In the genomic region with DNA sequence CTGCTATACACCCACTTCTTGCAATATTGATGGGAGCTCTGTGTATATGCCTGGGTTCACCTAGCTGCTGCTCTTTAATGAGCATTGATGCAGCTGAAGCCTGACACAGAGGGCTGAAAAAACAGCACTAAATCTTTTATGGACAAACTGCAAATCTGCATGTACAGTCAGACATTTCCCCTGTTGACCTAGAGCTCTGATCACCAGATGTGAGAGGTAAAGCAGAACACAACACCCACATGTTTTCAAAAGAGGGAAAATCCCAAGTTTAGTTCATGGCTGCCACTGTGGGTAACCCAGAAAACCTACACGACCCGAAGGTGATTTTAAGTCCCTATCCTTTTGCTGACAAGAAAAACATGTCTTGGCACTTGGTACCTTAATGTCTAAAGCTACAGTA, we compare ENCODE assay signal across 25 cellular contexts.
"Had no signal": no experiment of that assay in that cellular context is flagged by ENCODE, and none has a peak within 500 bp of the region (broad histone marks: within the 10 kb centered on the region; RNA-seq: fewer than 3 reads in every experiment).

No MANE protein-coding gene starts in this region.

- DNase-seq: cerebellar nuclear complex; colonic mucosa; dorsolateral prefrontal cortex; effector CD8-positive, alpha-beta T cell; foreskin keratinocyte; immature natural killer cell; left cardiac atrium; left ventricle myocardium inferior; lower lobe of right lung; midbrain; occipital lobe; retina; right lobe of liver; stimulated activated CD4-positive, alpha-beta T cell treated with anti-CD3 and anti-CD28 coated beads, Interleukin-4, amount 100 ng/mL, for 4 hours; stimulated activated naive CD4-positive, alpha-beta T cell; stomach; substantia nigra; transverse colon had no signal

- H3K4me1 ChIP-seq: foreskin keratinocyte, parathyroid adenoma, prostate gland, right lobe of liver had no signal

- H3K27ac Mint-ChIP-seq: immature natural killer cell; memory B cell; natural killer cell treated with Interleukin-12 subunit alpha and Interleukin-12 subunit beta and Interleukin-15 and Interleukin-18, amount 100 ng/mL, for 72 hours; neural progenitor cell had no signal

- H3K36me3 Mint-ChIP-seq: immature natural killer cell; memory B cell; natural killer cell treated with Interleukin-12 subunit alpha and Interleukin-12 subunit beta and Interleukin-15 and Interleukin-18, amount 100 ng/mL, for 72 hours had no signal

- H3K79me2 ChIP-seq: parathyroid adenoma had no signal

- H3K9me3 ChIP-seq: colonic mucosa, left ventricle myocardium inferior, lower lobe of right lung, prostate gland, right lobe of liver, stomach, thoracic aorta, transverse colon had no signal

- H3K9ac ChIP-seq: neural progenitor cell, parathyroid adenoma had no signal

- H3K4me3 Mint-ChIP-seq: immature natural killer cell; memory B cell; natural killer cell treated with Interleukin-12 subunit alpha and Interleukin-12 subunit beta and Interleukin-15 and Interleukin-18, amount 100 ng/mL, for 72 hours; neural progenitor cell had no signal

- H2AFZ ChIP-seq: neural progenitor cell, parathyroid adenoma had no signal

- ATAC-seq: esophagus mucosa; foreskin keratinocyte; lower lobe of right lung; natural killer cell treated with Interleukin-12 subunit alpha and Interleukin-12 subunit beta and Interleukin-15 and Interleukin-18, amount 100 ng/mL, for 72 hours had no signal

- H3K4me1 Mint-ChIP-seq: immature natural killer cell, memory B cell had no signal

- H3K9me3 Mint-ChIP-seq: immature natural killer cell; memory B cell; natural killer cell treated with Interleukin-12 subunit alpha and Interleukin-12 subunit beta and Interleukin-15 and Interleukin-18, amount 100 ng/mL, for 72 hours; neural progenitor cell had no signal

- H3K4me3 ChIP-seq: colonic mucosa, dorsolateral prefrontal cortex, left ventricle myocardium inferior, lower lobe of right lung, neural progenitor cell, prostate gland, right lobe of liver, stomach, thoracic aorta, transverse colon had no signal

- H3K27me3 ChIP-seq: colonic mucosa, dorsolateral prefrontal cortex, foreskin keratinocyte, neural progenitor cell, right lobe of liver, stomach, transverse colon had no signal

- H3K4me2 ChIP-seq: neural progenitor cell had no signal

- H3K36me3 ChIP-seq: colonic mucosa, left ventricle myocardium inferior, lower lobe of right lung, neural progenitor cell, prostate gland, right lobe of liver, stomach, thoracic aorta, transverse colon had no signal

- H3K27ac ChIP-seq: colonic mucosa, dorsolateral prefrontal cortex, foreskin keratinocyte, left ventricle myocardium inferior, lower lobe of right lung, neural progenitor cell, parathyroid adenoma, prostate gland, right lobe of liver, stomach, thoracic aorta, transverse colon had no signal
